In genomic region chrX:152958524-152959465, GRCh38 we compare ENCODE assay signal across 8 cellular contexts. TPM values are rescaled to one million over a fixed set of nuclear protein-coding genes. Genes with fewer than 3 reads are reported as not detected.
DNase-seq lines count a peak whose midpoint lies in the region; ATAC-seq and TF ChIP-seq lines count a peak whose summit lies in the region.

No MANE protein-coding gene starts in this region.

- POLR2A ChIA-PET in activated CD4-positive, alpha-beta memory T cell treated with anti-CD3 and anti-CD28 coated beads for 36 hours (lab: Charles Lee) = no interaction called here

- intact Hi-C loops in CD14-positive monocyte (cut with micrococcal nuclease) = loop anchor here (5.0 to 10.0 kb wide), 4 partner anchors 76 to 836 kb away; partner anchors contain the start of genes IDH3G (in 2 of the 2), SSR4 (in 2 of the 2) and HAUS7 (in 1 of the 2)
- intact Hi-C loops in activated CD4-positive, alpha-beta memory T cell treated with anti-CD3 and anti-CD28 coated beads for 36 hours (cut with micrococcal nuclease) = loop anchor here (1.0 to 2.0 kb wide), 5 partner anchors 17 to 710 kb away; partner anchors contain the start of gene HAUS7
- intact Hi-C loops in dorsolateral prefrontal cortex (cut with DNase I) = loop anchor here in 1 of 2 donors (1.0 to 5.0 kb wide), 2 partner anchors 17 to 994 kb away; no protein-coding TSS in a partner anchor
- intact Hi-C loops in lower leg skin (cut with DNase I; ENCODE audit: low total_unique reads) = no loop called here

- H3K27me3 Mint-ChIP-seq in CD14-positive monocyte (ENCODE audit: low read depth in 3 of 3) = peaks cover 0 to 13% (median 0%) of the 10 kb centered on the region in 3 donors
- no peaks in the 10 kb centered on the region for H3K27me3 Mint-ChIP-seq in activated CD4-positive, alpha-beta memory T cell treated with anti-CD3 and anti-CD28 coated beads for 36 hours

- peak overlapping the region; percentile 57 to 63 for H3K4me3 Mint-ChIP-seq in CD14-positive monocyte
- peak overlapping the region; percentile 51 for H3K4me3 Mint-ChIP-seq in activated CD4-positive, alpha-beta memory T cell treated with anti-CD3 and anti-CD28 coated beads for 36 hours

- peak overlapping the region in 57 of 59 donors; percentile 11 to 93 (median 81) for H3K27ac ChIP-seq in dorsolateral prefrontal cortex

- H3K27ac Mint-ChIP-seq in CD14-positive monocyte = peak overlapping the region; percentile 60 to 88 (median 79)
- peak overlapping the region; percentile 87 for H3K27ac Mint-ChIP-seq in activated CD4-positive, alpha-beta memory T cell treated with anti-CD3 and anti-CD28 coated beads for 36 hours

- ATAC-seq in GM19397 (IDR thresholded peaks at IDR 0.05; ENCODE audit: unreplicated experiment) (peak; percentile 86), HG03571 (IDR thresholded peaks at IDR 0.05; ENCODE audit: unreplicated experiment) (peak; percentile 93)

- peaks cover 0 to 2% (median 0%) of the 10 kb centered on the region in 7 donors for H3K9me3 Mint-ChIP-seq in CD14-positive monocyte
- H3K9me3 Mint-ChIP-seq in activated CD4-positive, alpha-beta memory T cell treated with anti-CD3 and anti-CD28 coated beads for 36 hours = no peaks in the 10 kb centered on the region

- H3K4me1 Mint-ChIP-seq in CD14-positive monocyte = peaks cover 12% of the 10 kb centered on the region
- peaks cover 6% of the 10 kb centered on the region for H3K4me1 Mint-ChIP-seq in activated CD4-positive, alpha-beta memory T cell treated with anti-CD3 and anti-CD28 coated beads for 36 hours (ENCODE audit: low read depth)

- CTCF ChIA-PET in activated CD4-positive, alpha-beta memory T cell treated with anti-CD3 and anti-CD28 coated beads for 36 hours (lab: Charles Lee) = interaction anchor here (1.0 to 2.7 kb wide), 8 partner anchors 11 to 709 kb away, joined by 3 to 16 read pairs (median 4); no protein-coding TSS in a partner anchor

- TF ChIP-seq POLR2A in lower leg skin (IDR thresholded peaks at IDR 0.05) = no peak

- H3K4me3 ChIP-seq in dorsolateral prefrontal cortex = peak overlapping the region in 58 of 59 donors; percentile 1 to 61 (median 44)
- no peak overlapping the region for H3K4me3 ChIP-seq in lower leg skin (ENCODE audit: low read depth, poor library complexity, severe bottlenecking)

- H3K36me3 Mint-ChIP-seq in CD14-positive monocyte = peaks cover 9 to 17% of the 10 kb centered on the region in 2 donors
- H3K36me3 Mint-ChIP-seq in activated CD4-positive, alpha-beta memory T cell treated with anti-CD3 and anti-CD28 coated beads for 36 hours = no peaks in the 10 kb centered on the region

- WGBS in lower leg skin, 2 donors = 30 to 38% methylated on average over 50 to 53 of the region's 53 CpGs

- DNase-seq in CD14-positive monocyte (ENCODE audit: low spot score) (peak; percentile 82), NCI-H774 (lab: John Stamatoyannopoulos, UW) (peak; percentile 90), dorsolateral prefrontal cortex (peak; percentile 75 to 94 (median 88)), lower leg skin (ENCODE audit: low spot score in 2 of 2) (peak; percentile 85 to 98)
- DNase-seq in activated CD4-positive, alpha-beta memory T cell treated with anti-CD3 and anti-CD28 coated beads for 36 hours = peak; percentile 93
- DNase-seq in stimulated activated CD4-positive, alpha-beta T cell treated with anti-CD3 and anti-CD28 coated beads, TNF-alpha, amount 100 ng/mL, for 1 hour (ENCODE audit: low read depth in 3 of 3, low spot score in 1 of 3) = peak; percentile 77 to 89 (median 86)

- peak; percentile 71 for TF ChIP-seq CTCF in CD14-positive monocyte (IDR thresholded peaks at IDR 0.05)
- TF ChIP-seq CTCF in dorsolateral prefrontal cortex (IDR thresholded peaks at IDR 0.05 in 54 of 56, conservative IDR thresholded peaks at IDR 0.05 in 2 of 56; ENCODE audit: low read depth in 1 of 56, partially characterized antibody in 56 of 56) = peak; percentile 74 to 99 (median 93)
- TF ChIP-seq CTCF in lower leg skin (IDR thresholded peaks at IDR 0.05) = peak in 1 of 3 donors; percentile 74

- peaks cover 0 to 71% (median 8%) of the 10 kb centered on the region in 45 donors for H3K27me3 ChIP-seq in dorsolateral prefrontal cortex

RNA-seq across cellular contexts. Expression of gene PNMA5, which starts 35.1 kb away (rescaled TPM):
- polyA plus RNA-seq in CD14-positive monocyte = under 1 TPM in 1 of 2 donors, not detected in 1; 0.06 TPM
- total RNA-seq in activated CD4-positive, alpha-beta memory T cell treated with anti-CD3 and anti-CD28 coated beads for 36 hours = under 1 TPM in 1 of 2 experiments, not detected in 1; 0.10 TPM
- total RNA-seq in dorsolateral prefrontal cortex (10 to 100 TPM in 9 of 120 experiments, 1 to 10 TPM in 108, under 1 TPM in 2, not detected in 1; 0.86 to 13.5 (median 4.8) TPM), lower leg skin (not detected)
